ENCODE assay signal across 1 cellular context in genomic region chr4:153556441-153556815, GRCh38.
TF ChIP-seq lines count a peak whose summit lies in the region.

No MANE protein-coding gene starts in this region.

TF ChIP-seq in A549, 52 proteins besides CTCF, POLR2A, EP300 and RAD21 (continued from another document):
- TF ChIP-seq RARB (CRISPR knock-in tag; IDR thresholded peaks at IDR 0.05) (no peak), CHD4 (IDR thresholded peaks at IDR 0.05; ENCODE audit: borderline replicate concordance) (no peak), HES2 (IDR thresholded peaks at IDR 0.05) (no peak), CBX8 (IDR thresholded peaks at IDR 0.05) (no peak), MAX (IDR thresholded peaks at IDR 0.05) (no peak), NPAS2 (CRISPR knock-in tag; IDR thresholded peaks at IDR 0.05; ENCODE audit: borderline replicate concordance) (no peak)
